ENCODE assay signal across 11 cellular contexts in the genomic region with DNA sequence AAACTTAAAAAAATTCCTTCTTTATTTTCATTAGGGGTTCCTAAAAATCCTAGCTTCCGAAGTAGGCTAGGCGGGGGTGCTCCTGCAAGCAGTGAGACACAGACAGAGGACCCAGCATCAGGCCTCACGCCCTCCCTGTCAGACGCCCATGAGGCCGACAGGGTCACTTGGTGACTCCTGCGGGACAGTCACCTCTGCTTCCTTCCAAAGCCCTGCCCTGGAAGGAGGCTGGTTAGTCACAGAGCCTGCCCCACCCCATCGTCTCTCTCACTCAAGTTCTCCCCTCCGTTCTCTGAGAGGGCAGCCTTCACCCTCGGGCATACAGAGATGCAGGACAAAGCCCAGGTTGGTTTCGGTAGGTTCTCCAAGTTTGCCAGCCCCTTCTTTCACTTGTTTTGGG. TPM values are rescaled to one million over a fixed set of nuclear protein-coding genes. Genes with fewer than 3 reads are reported as not detected.
DNase-seq lines count a peak whose midpoint lies in the region; ATAC-seq and TF ChIP-seq lines count a peak whose summit lies in the region.
"Had no signal": no experiment of that assay in that cellular context is flagged by ENCODE, and none has a peak within 500 bp of the region (broad histone marks: within the 10 kb centered on the region; RNA-seq: fewer than 3 reads in every experiment).

No MANE protein-coding gene starts in this region.

- peaks cover 90 to 99% (median 93%) of the 10 kb centered on the region in 10 experiments for H3K4me1 ChIP-seq in BLaER1 treated with 17β-estradiol and CSF1 and Interleukin-3, amounts not matched to agents 10 nM and 100 nM
- H3K4me1 ChIP-seq in neuronal stem cell (ENCODE audit: control insufficient read depth in 2 of 2, insufficient read depth in 1 of 2, low read depth in 1 of 2, low read length in 2 of 2), result peaks cover 0 to 25% of the 10 kb centered on the region in 2 donors
- peaks cover 32% of the 10 kb centered on the region for H3K4me1 ChIP-seq in Caco-2

- POLR2A ChIA-PET in Caco-2 (lab: Charles Lee), result no interaction called here

- no peak overlapping the region for H3K4ac ChIP-seq in neuronal stem cell (ENCODE audit: low read length)

- TF ChIP-seq CTCF in Caco-2 (IDR thresholded peaks at IDR 0.05; ENCODE audit: insufficient read depth in 1 of 2, low read depth in 1 of 2, low read length in 1 of 2, severe bottlenecking in 1 of 2, unreplicated experiment in 1 of 2), result no peak

- BruUV-seq in Caco-2 (replicated peaks; lab: Mats Ljungman, UMichigan), result no TSS peak

- H3K4me1 Mint-ChIP-seq in Caco-2 (ENCODE audit: low read depth, unreplicated experiment), result peaks cover 38% of the 10 kb centered on the region

- H3K79me1 ChIP-seq in neuronal stem cell (ENCODE audit: low read depth, low read length), result peaks cover 3% of the 10 kb centered on the region

- no peaks in the 10 kb centered on the region for H3K27me3 ChIP-seq in BLaER1 treated with 17β-estradiol and CSF1 and Interleukin-3, amounts not matched to agents 10 nM and 100 nM
- H3K27me3 ChIP-seq in neuronal stem cell (ENCODE audit: control insufficient read depth in 3 of 3, insufficient read depth in 3 of 3, low read depth in 1 of 3, low read length in 3 of 3), result no peaks in the 10 kb centered on the region
- H3K27me3 ChIP-seq in Caco-2 (replicated peaks; ENCODE audit: control insufficient read depth, insufficient read depth, low read length), result no peaks in the 10 kb centered on the region

- H3K36me3 ChIP-seq in BLaER1 treated with 17β-estradiol and CSF1 and Interleukin-3, amounts not matched to agents 10 nM and 100 nM, result peaks cover 0 to 19% (median 0%) of the 10 kb centered on the region in 11 experiments; a peak in 6 of 22 replicates
- H3K36me3 ChIP-seq in neuronal stem cell (replicated peaks in 1 of 2; ENCODE audit: control insufficient read depth in 2 of 2, insufficient read depth in 2 of 2, low read length in 2 of 2), result no peaks in the 10 kb centered on the region
- no peaks in the 10 kb centered on the region; the same call in none of the 2 replicates for H3K36me3 ChIP-seq in Caco-2 (ENCODE audit: control insufficient read depth, insufficient read depth, low read length)

- no peak overlapping the region for H3K27ac Mint-ChIP-seq in Caco-2 (ENCODE audit: unreplicated experiment)

- H3K4me2 ChIP-seq in BLaER1 treated with 17β-estradiol and CSF1 and Interleukin-3, amounts not matched to agents 10 nM and 100 nM, result peak overlapping the region; percentile 68 to 91 (median 82)
- H3K4me2 ChIP-seq in neuronal stem cell (ENCODE audit: insufficient read depth, low read length, poor library complexity, severe bottlenecking), result no peak overlapping the region

- CTCF ChIA-PET in Caco-2 (lab: Charles Lee), result interaction anchor here (0.6 kb wide), 1 partner anchor 56 kb away, joined by 3 read pairs; no protein-coding TSS in a partner anchor

- H3K9me3 Mint-ChIP-seq in Caco-2 (ENCODE audit: unreplicated experiment), result no peaks in the 10 kb centered on the region
- H3K9me3 Mint-ChIP-seq: nephron progenitor cell had no signal

- no peak overlapping the region for H4K91ac ChIP-seq in neuronal stem cell (ENCODE audit: low read depth, low read length, poor library complexity)

- intact Hi-C loops in Caco-2 (cut with micrococcal nuclease; ENCODE audit: unreplicated experiment), result no loop called here

- H3K36me3 Mint-ChIP-seq in Caco-2 (ENCODE audit: insufficient read depth, unreplicated experiment), result peaks cover 55% of the 10 kb centered on the region

- H3K9me3 ChIP-seq in BLaER1 treated with 17β-estradiol and CSF1 and Interleukin-3, amounts not matched to agents 10 nM and 100 nM (replicated peaks in 1 of 11), result no peaks in the 10 kb centered on the region
- H3K9me3 ChIP-seq in neuronal stem cell (replicated peaks in 1 of 2; ENCODE audit: control insufficient read depth in 2 of 2, insufficient read depth in 1 of 2, low read depth in 1 of 2, low read length in 2 of 2) (no peaks in the 10 kb centered on the region), Caco-2 (no peaks in the 10 kb centered on the region)

- no CpG with 5 or more reads among the region's 10 CpGs for WGBS in neuronal stem cell (ENCODE audit: extremely low coverage in 2 of 2, insufficient read length in 2 of 2, insufficient replicate concordance in 1 of 2), 2 donors

- in situ Hi-C loops in ACHN (cut with HindIII; ENCODE audit: low pct_ligation_motif_present, low pct_unique_long_range_greater_than_20kb, low sequenced_read_pairs), result no loop called here

- no peak overlapping the region for H2AK5ac ChIP-seq in neuronal stem cell (ENCODE audit: low read depth, low read length)

- ATAC-seq in HG02840 (IDR thresholded peaks at IDR 0.05; ENCODE audit: low FRiP score, unreplicated experiment), result no peak

- no peak overlapping the region for H4K8ac ChIP-seq in neuronal stem cell (ENCODE audit: low read depth, low read length)

- H3K27ac ChIP-seq in BLaER1 treated with 17β-estradiol and CSF1 and Interleukin-3, amounts not matched to agents 10 nM and 100 nM, result peak overlapping the region in 4 of 11 experiments; percentile 9 to 70 (median 68); a peak in 5 of 22 replicates
- no peak overlapping the region for H3K27ac ChIP-seq in neuronal stem cell (replicated peaks; ENCODE audit: low read length)

- no peak overlapping the region for H2BK5ac ChIP-seq in neuronal stem cell (ENCODE audit: low read length)

- H4K20me1 ChIP-seq in BLaER1 treated with 17β-estradiol and CSF1 and Interleukin-3, amounts not matched to agents 10 nM and 100 nM, result peaks cover 0 to 51% (median 4%) of the 10 kb centered on the region in 11 experiments; a peak in 6 of 22 replicates

- peak; percentile 81 for DNase-seq in HT1080 (ENCODE audit: low read depth)
- DNase-seq in dermis blood vessel endothelial cell, result peak; percentile 65
- no peak for DNase-seq in neuronal stem cell (ENCODE audit: low spot score)
- no peak for DNase-seq in ACHN
- DNase-seq in Caco-2, result no peak
- no peak for DNase-seq in SKM-1 treated with dmso at 0.1 percent for 144 hours (lab: John Stamatoyannopoulos, UW; ENCODE audit: unreplicated experiment)
- DNase-seq: NCI-H69; nephron progenitor cell; stimulated activated CD8-positive, alpha-beta memory T cell treated with anti-CD3 and anti-CD28 coated beads, Interleukin-4, amount 100 ng/mL, for 48 hours had no signal

- H3K4me3 ChIP-seq in BLaER1 treated with 17β-estradiol and CSF1 and Interleukin-3, amounts not matched to agents 10 nM and 100 nM, result no peak overlapping the region
- H3K4me3 ChIP-seq in neuronal stem cell (ENCODE audit: low read length in 2 of 2), result no peak overlapping the region
- H3K4me3 ChIP-seq in Caco-2 (ENCODE audit: low read depth, low read length), result no peak overlapping the region

- no peak overlapping the region for H2BK15ac ChIP-seq in neuronal stem cell (ENCODE audit: low read length)

- no peak overlapping the region for H3K23ac ChIP-seq in neuronal stem cell (ENCODE audit: low read depth, low read length, poor library complexity)

- H3K9ac ChIP-seq in BLaER1 treated with 17β-estradiol and CSF1 and Interleukin-3, amounts not matched to agents 10 nM and 100 nM, result peak overlapping the region in 4 of 11 experiments; percentile 29 to 66 (median 50); a peak in 4 of 22 replicates
- H3K9ac ChIP-seq in neuronal stem cell (ENCODE audit: low read depth, low read length, poor library complexity), result no peak overlapping the region

- H2BK120ac ChIP-seq in neuronal stem cell (ENCODE audit: low read depth, low read length), result no peak overlapping the region

- H3K4me3 Mint-ChIP-seq in Caco-2 (ENCODE audit: unreplicated experiment), result no peak overlapping the region
- H3K4me3 Mint-ChIP-seq: nephron progenitor cell had no signal

- H3K14ac ChIP-seq in neuronal stem cell (ENCODE audit: low read length), result no peak overlapping the region

- H3K27me3 Mint-ChIP-seq in Caco-2 (ENCODE audit: insufficient read depth, unreplicated experiment), result no peaks in the 10 kb centered on the region

- H3K18ac ChIP-seq in neuronal stem cell (ENCODE audit: low read length), result peak overlapping the region; percentile 67

- H2BK12ac ChIP-seq in neuronal stem cell (ENCODE audit: low read length), result no peak overlapping the region

- no peak overlapping the region for H2AFZ ChIP-seq in neuronal stem cell (ENCODE audit: low read length)

RNA-seq across cellular contexts. Expression of a gene that starts 38.6 kb away (rescaled TPM):
- total RNA-seq in HT1080 (2014; rRNA removed; shearing (Covaris generic)), result 50.9 and 58.9 TPM in 2 replicates
- polyA plus RNA-seq in HT1080 (2015; cell fraction: cytosol; rRNA removed), result 66.6 and 72.9 TPM in 2 replicates
- polyA plus RNA-seq in HT1080 (2015; cell fraction: nucleus; rRNA removed), result 68.7 and 73.4 TPM in 2 replicates
- total RNA-seq in dermis blood vessel endothelial cell (84.4 and 128 TPM in 2 replicates), Caco-2 (2022) (31.6 TPM in 2 replicates)
- polyA plus RNA-seq in neuronal stem cell (2013, experiment 1 of 2), result 7.9 TPM
- 8.1 TPM for polyA plus RNA-seq in neuronal stem cell (2013, experiment 2 of 2)

RNA-seq across cellular contexts. Expression of a gene that starts 39.9 kb away (rescaled TPM):
- total RNA-seq in HT1080 (2014; rRNA removed; shearing (Covaris generic)), result 2.3 and 3.9 TPM in 2 replicates
- 0.53 and 0.55 TPM in 2 replicates for polyA plus RNA-seq in HT1080 (2015; cell fraction: cytosol; rRNA removed)
- 8.3 and 10.4 TPM in 2 replicates for polyA plus RNA-seq in HT1080 (2015; cell fraction: nucleus; rRNA removed)
- total RNA-seq in dermis blood vessel endothelial cell, result 3.2 and 11.1 TPM in 2 replicates
- 0.08 TPM for polyA plus RNA-seq in neuronal stem cell (2013, experiment 1 of 2)
- polyA plus RNA-seq in neuronal stem cell (2013, experiment 2 of 2), result 0.14 TPM
- 2.3 and 2.5 TPM in 2 replicates for total RNA-seq in Caco-2 (2022)

Comparison
In these comparisons a context has a peak if more than half of its experiments do, and no peak if none do; other contexts are left out.
1. DNase-seq: peak in HT1080 (single experiment) and dermis blood vessel endothelial cell (single experiment); none in neuronal stem cell (single experiment), ACHN (single experiment), Caco-2 (0 of 2) and SKM-1 treated with dmso at 0.1 percent for 144 hours (single experiment).